In genomic region chr10:85535926-85536325, GRCh38 we compare ENCODE assay signal across 31 cellular contexts.
"Had no signal": no experiment of that assay in that cellular context is flagged by ENCODE, and none has a peak within 500 bp of the region (broad histone marks: within the 10 kb centered on the region; RNA-seq: fewer than 3 reads in every experiment).

No MANE protein-coding gene starts in this region.

- H3K79me2 ChIP-seq: parathyroid adenoma had no signal

- H3K27me3 ChIP-seq: neural progenitor cell, ovary, right lobe of liver, sigmoid colon, spleen, suprapubic skin, testis, tibial artery, transverse colon, upper lobe of right lung, uterus had no signal

- H3K4me2 ChIP-seq: neural progenitor cell had no signal

- DNase-seq: natural killer cell; occipital lobe; ovary; posterior cingulate gyrus; psoas muscle; right cardiac atrium; right lobe of liver; sigmoid colon; small intestine; spleen; stimulated activated CD4-positive, alpha-beta T cell treated with anti-CD3 and anti-CD28 coated beads, Interleukin-12 subunit alpha, Interleukin-12 subunit beta, amount 100 ng/mL, for 4 hours; stimulated activated CD4-positive, alpha-beta T cell treated with anti-CD3 and anti-CD28 coated beads, Interleukin-1b, Interleukin-23, amount 100 ng/mL, for 48 hours; stimulated activated CD4-positive, alpha-beta T cell treated with anti-CD3 and anti-CD28 coated beads, Interleukin-4, amount 100 ng/mL, for 1 hour; stimulated activated CD4-positive, alpha-beta T cell treated with anti-CD3 and anti-CD28 coated beads, Interleukin-4, amount 100 ng/mL, for 4 hours; stimulated activated CD8-positive, alpha-beta memory T cell treated with anti-CD3 and anti-CD28 coated beads, Interleukin-4, amount 100 ng/mL, for 48 hours; stimulated activated naive CD4-positive, alpha-beta T cell; stimulated activated naive CD8-positive, alpha-beta T cell treated with anti-CD3 and anti-CD28 coated beads, Interleukin-15, amount 100 ng/mL, for 72 hours; stimulated activated naive CD8-positive, alpha-beta T cell treated with anti-CD3 and anti-CD28 coated beads, Interleukin-15, Interleukin-2, amounts not matched to agents 100 U/mL and 50 U/mL, for 24 hours; substantia nigra; testis; tibial artery; transverse colon; upper lobe of right lung; uterus had no signal

- H3K4me1 ChIP-seq: neural progenitor cell, parathyroid adenoma, psoas muscle, right lobe of liver, sigmoid colon, suprapubic skin, testis, tibial artery, transverse colon, upper lobe of right lung, uterus had no signal

- H3K27me3 Mint-ChIP-seq: progenitor cell of endocrine pancreas; stimulated activated memory B cell treated with anti-CD40 and anti-IgM and Interleukin-4, amounts not matched to agents 10 μg/mL and 1 μg/mL and 100 μg/mL, for 72 hours; type B pancreatic cell had no signal

- H3K9me3 Mint-ChIP-seq: nephron; stimulated activated memory B cell treated with anti-CD40 and anti-IgM and Interleukin-4, amounts not matched to agents 10 μg/mL and 1 μg/mL and 100 μg/mL, for 72 hours; stimulated activated naive CD8-positive, alpha-beta T cell treated with anti-CD3 and anti-CD28 coated beads, Interleukin-15, amount 100 ng/mL, for 72 hours had no signal

- H3K9ac ChIP-seq: neural progenitor cell, parathyroid adenoma had no signal

- H3K9me3 ChIP-seq: ovary, psoas muscle, right lobe of liver, sigmoid colon, suprapubic skin, testis, tibial artery, transverse colon, uterus had no signal

- H3K27ac ChIP-seq: neural progenitor cell, ovary, parathyroid adenoma, psoas muscle, right lobe of liver, sigmoid colon, spleen, suprapubic skin, testis, tibial artery, transverse colon, upper lobe of right lung, uterus had no signal

- H2AFZ ChIP-seq: parathyroid adenoma had no signal

- H3K36me3 Mint-ChIP-seq: natural killer cell; neural progenitor cell; stimulated activated memory B cell treated with anti-CD40 and anti-IgM and Interleukin-4, amounts not matched to agents 10 μg/mL and 1 μg/mL and 100 μg/mL, for 72 hours; type B pancreatic cell had no signal

- ATAC-seq: natural killer cell; psoas muscle; right cardiac atrium; right lobe of liver; stimulated activated memory B cell treated with anti-CD40 and anti-IgM and Interleukin-4, amounts not matched to agents 10 μg/mL and 1 μg/mL and 100 μg/mL, for 72 hours; stimulated activated naive CD8-positive, alpha-beta T cell treated with anti-CD3 and anti-CD28 coated beads, Interleukin-15, amount 100 ng/mL, for 72 hours; stimulated activated naive CD8-positive, alpha-beta T cell treated with anti-CD3 and anti-CD28 coated beads, Interleukin-15, Interleukin-2, amounts not matched to agents 100 U/mL and 50 U/mL, for 24 hours; upper lobe of right lung had no signal

- H3K4me3 Mint-ChIP-seq: natural killer cell; nephron; neural progenitor cell; stimulated activated memory B cell treated with anti-CD40 and anti-IgM and Interleukin-4, amounts not matched to agents 10 μg/mL and 1 μg/mL and 100 μg/mL, for 72 hours; stimulated activated naive CD8-positive, alpha-beta T cell treated with anti-CD3 and anti-CD28 coated beads, Interleukin-15, amount 100 ng/mL, for 72 hours; type B pancreatic cell had no signal

- H3K4me3 ChIP-seq: neural progenitor cell, ovary, psoas muscle, right lobe of liver, sigmoid colon, spleen, suprapubic skin, testis, tibial artery, transverse colon, upper lobe of right lung, uterus had no signal

- H3K36me3 ChIP-seq: neural progenitor cell, ovary, right lobe of liver, sigmoid colon, spleen, suprapubic skin, tibial artery, transverse colon, upper lobe of right lung, uterus had no signal

- H3K4me1 Mint-ChIP-seq: natural killer cell; nephron; stimulated activated memory B cell treated with anti-CD40 and anti-IgM and Interleukin-4, amounts not matched to agents 10 μg/mL and 1 μg/mL and 100 μg/mL, for 72 hours; stimulated activated naive CD8-positive, alpha-beta T cell treated with anti-CD3 and anti-CD28 coated beads, Interleukin-15, amount 100 ng/mL, for 72 hours had no signal

- H3K27ac Mint-ChIP-seq: natural killer cell; nephron; neural progenitor cell; progenitor cell of endocrine pancreas; stimulated activated memory B cell treated with anti-CD40 and anti-IgM and Interleukin-4, amounts not matched to agents 10 μg/mL and 1 μg/mL and 100 μg/mL, for 72 hours; stimulated activated naive CD8-positive, alpha-beta T cell treated with anti-CD3 and anti-CD28 coated beads, Interleukin-15, amount 100 ng/mL, for 72 hours; type B pancreatic cell had no signal
